10 cellular contexts compared by ENCODE assay signal in genomic region chr5:170765868-170766267, GRCh38. TPM values are rescaled to one million over a fixed set of nuclear protein-coding genes. Genes with fewer than 3 reads are reported as not detected.
A peak's percentile ranks its signal among the peaks of the same experiment; 100 is the strongest.
DNase-seq lines count a peak whose midpoint lies in the region; TF ChIP-seq lines count a peak whose summit lies in the region.
"Not testable (repeated sequence)": the region's sequence is repeated elsewhere in the genome, so short reads cannot be mapped to it uniquely, and the experiment has no call there.
"Had no signal": no experiment of that assay in that cellular context is flagged by ENCODE, and none has a peak within 500 bp of the region (broad histone marks: within the 10 kb centered on the region; RNA-seq: fewer than 3 reads in every experiment).

No MANE protein-coding gene starts in this region.

- H3K9me3 ChIP-seq in HUES64 (ENCODE audit: insufficient read depth, low read depth, low read length); WERI-Rb-1 (ENCODE audit: severe bottlenecking); endodermal cell (ENCODE audit: control insufficient read depth, low read length); iPS-18c (ENCODE audit: control insufficient read depth, insufficient read depth, low read length): not testable (repeated sequence)

- H3K27ac ChIP-seq in HUES64 (ENCODE audit: low read depth, low read length); WERI-Rb-1; endodermal cell (ENCODE audit: low read depth, low read length): not testable (repeated sequence)

- H3K27me3 ChIP-seq in H7 (ENCODE audit: control insufficient read depth, insufficient read depth, low read length); HUES64 (ENCODE audit: insufficient read depth, low read length); endodermal cell (ENCODE audit: control insufficient read depth, insufficient read depth, low read length, poor library complexity, severe bottlenecking): not testable (repeated sequence)
- H3K27me3 ChIP-seq in WERI-Rb-1 (ENCODE audit: insufficient read depth, low read depth, severe bottlenecking), result peaks cover 24% of the 10 kb centered on the region

- not testable (repeated sequence) for H3K4me3 Mint-ChIP-seq in endodermal cell

- H3K36me3 Mint-ChIP-seq in endodermal cell (ENCODE audit: low read depth), result not testable (repeated sequence)

- not testable (repeated sequence) for H3K9me3 Mint-ChIP-seq in endodermal cell

- TF ChIP-seq CTCF in WERI-Rb-1 (IDR thresholded peaks at IDR 0.05; ENCODE audit: low read depth, low read length); endodermal cell (conservative IDR thresholded peaks at IDR 0.05): not testable (repeated sequence)

- H3K4me3 ChIP-seq in H7 (ENCODE audit: insufficient read depth, low read depth, low read length), result peak overlapping the region; percentile 36
- peak overlapping the region; percentile 13; the same call in 1 of the 2 replicates for H3K4me3 ChIP-seq in HUES64 (ENCODE audit: low read length)
- H3K4me3 ChIP-seq in WERI-Rb-1 (ENCODE audit: low read depth, low read length); endodermal cell (ENCODE audit: low read length): not testable (repeated sequence)
- 0 out of 2 replicates have a peak overlapping the region, but pooled peaks have one; percentile 16 for H3K4me3 ChIP-seq in iPS-18c (ENCODE audit: insufficient read depth, low read depth, low read length)

- peaks cover 31% of the 10 kb centered on the region for H3K27me3 Mint-ChIP-seq in endodermal cell (ENCODE audit: insufficient read depth)

- H3K4me1 Mint-ChIP-seq in endodermal cell, result not testable (repeated sequence)

- H3K27ac Mint-ChIP-seq in endodermal cell, result not testable (repeated sequence)

- not testable (repeated sequence) for DNase-seq in H7
- DNase-seq in WERI-Rb-1 (peak; percentile 12), endodermal cell (peak; percentile 53)

- 76% methylated on average over 9 of the region's 9 CpGs for WGBS in HUES64
- 53 to 55% methylated on average over 7 to 9 of the region's 9 CpGs for WGBS in endodermal cell (ENCODE audit: insufficient coverage in 1 of 2, insufficient read length in 1 of 2), 2 experiments

- H3K36me3 ChIP-seq in H7 (replicated peaks; ENCODE audit: control insufficient read depth, insufficient read depth, low read length); HUES64 (ENCODE audit: insufficient read depth, low read length); WERI-Rb-1; endodermal cell (ENCODE audit: control insufficient read depth, insufficient read depth, low read length): not testable (repeated sequence)

- H3K4me1 ChIP-seq in HUES64 (ENCODE audit: insufficient read depth, low read length), result peaks cover 19% of the 10 kb centered on the region
- H3K4me1 ChIP-seq in endodermal cell (ENCODE audit: control insufficient read depth, insufficient read depth, low read length), result not testable (repeated sequence)

- H3K9ac ChIP-seq in HUES64 (ENCODE audit: low read depth, low read length); endodermal cell (ENCODE audit: extremely low read depth, low read length, poor library complexity, severe bottlenecking): not testable (repeated sequence)

RNA-seq across cellular contexts. Expression of gene GABRP, which starts 17.7 kb away (rescaled TPM):
- 2.1 and 2.2 TPM in 2 replicates for total RNA-seq in H7 (2014; rRNA removed; shearing (Covaris generic))
- polyA plus RNA-seq in HUES64 (2013, experiment 1 of 2), result 2.8 TPM
- polyA plus RNA-seq in HUES64 (2013, experiment 2 of 2), result 2.9 TPM
- total RNA-seq in endodermal cell, result 1 to 10 TPM; 1.1 to 1.9 TPM
- 2.5 TPM for polyA plus RNA-seq in endodermal cell (2013, experiment 1 of 2)
- 0.70 TPM for polyA plus RNA-seq in endodermal cell (2013, experiment 2 of 2)
- total RNA-seq: CD4-positive, alpha-beta memory T cell; CD4-positive, CD25-positive, alpha-beta regulatory T cell; CD8-positive, alpha-beta memory T cell had no signal
- polyA plus RNA-seq: AG04450; CD14-positive monocyte; CD4-positive, alpha-beta memory T cell; CD4-positive, CD25-positive, alpha-beta regulatory T cell; CD8-positive, alpha-beta memory T cell had no signal
